9 cellular contexts compared by ENCODE assay signal in the genomic region with DNA sequence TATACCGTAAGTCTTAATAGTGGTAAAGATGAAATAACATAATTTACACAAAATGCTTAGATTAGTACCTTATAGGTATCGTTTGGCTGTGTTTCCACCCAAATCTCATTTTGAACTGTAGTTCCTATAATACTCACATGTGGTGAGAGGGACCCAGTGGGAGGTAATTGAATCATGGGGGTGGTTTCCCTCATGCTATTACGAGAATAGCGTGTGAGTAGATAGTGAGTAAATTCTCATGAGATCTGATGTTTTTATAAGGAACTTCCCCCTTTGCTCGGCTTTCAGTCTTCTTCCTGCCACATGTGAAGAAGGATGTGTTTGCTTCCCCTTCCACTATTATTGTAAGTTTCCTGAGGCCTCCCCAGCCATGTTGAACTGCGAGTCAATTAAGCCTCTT.
DNase-seq lines count a peak whose midpoint lies in the region; ATAC-seq lines count a peak whose summit lies in the region.
"Had no signal": no experiment of that assay in that cellular context is flagged by ENCODE, and none has a peak within 500 bp of the region (broad histone marks: within the 10 kb centered on the region; RNA-seq: fewer than 3 reads in every experiment).

No MANE protein-coding gene starts in this region.

- DNase-seq in SKM-1 (lab: John Stamatoyannopoulos, UW; ENCODE audit: unreplicated experiment) = peak; percentile 63
- peak; percentile 36 for DNase-seq in non-pigmented ciliary epithelial cell (ENCODE audit: low read depth)
- no peak for DNase-seq in NCI-H2029 treated with DMSO at 0.1 percent for 48 hours (lab: John Stamatoyannopoulos, UW)
- DNase-seq in AG08396 (ENCODE audit: low spot score) = no peak
- DNase-seq in NCI-H82 (lab: John Stamatoyannopoulos, UW) = no peak
- DNase-seq in T-helper 1 cell = no peak
- DNase-seq: anterior cingulate cortex had no signal

- ATAC-seq in GM19351 (IDR thresholded peaks at IDR 0.05; ENCODE audit: unreplicated experiment) = peak; percentile 81
- ATAC-seq in HG03095 (IDR thresholded peaks at IDR 0.05; ENCODE audit: unreplicated experiment) = peak; percentile 73

Comparison
In these comparisons a context has a peak if more than half of its experiments do, and no peak if none do; other contexts are left out.
1. DNase-seq: peak in SKM-1 (single experiment) and non-pigmented ciliary epithelial cell (single experiment); none in NCI-H2029 treated with DMSO at 0.1 percent for 48 hours (single experiment), AG08396 (single experiment), NCI-H82 (single experiment) and T-helper 1 cell (0 of 5).